ENCODE assay signal across 8 cellular contexts in genomic region chr9:129803679-129804065, GRCh38. TPM values are rescaled to one million over a fixed set of nuclear protein-coding genes. Genes with fewer than 3 reads are reported as not detected.
A peak's percentile ranks its signal among the peaks of the same experiment; 100 is the strongest.
DNase-seq lines count a peak whose midpoint lies in the region; ATAC-seq and TF ChIP-seq lines count a peak whose summit lies in the region.

No MANE protein-coding gene starts in this region.

- peak; percentile 6 for ATAC-seq in HG03025 (IDR thresholded peaks at IDR 0.05; ENCODE audit: low FRiP score, unreplicated experiment)
- ATAC-seq in upper lobe of left lung (ENCODE audit: low FRiP score in 2 of 2): no peak

- intact Hi-C loops in ascending aorta (cut with DNase I) (loop anchor here (2.0 kb wide), 1 partner anchor 21 kb away; the partner anchor contains the start of gene TOR1A), lower leg skin (cut with DNase I; ENCODE audit: low total_unique reads) (no loop called here), head of caudate nucleus (cut with DNase I) (no loop called here)

- WGBS in lower leg skin, 2 donors: 0% methylated on average over 14 of the region's 14 CpGs
- 7 to 8% methylated on average over 5 to 14 of the region's 14 CpGs for WGBS in upper lobe of left lung, 2 donors

- peak overlapping the region; percentile 75 to 85 for H3K27ac ChIP-seq in ascending aorta
- peak overlapping the region; percentile 69 to 92 (median 83) for H3K27ac ChIP-seq in upper lobe of left lung

- TF ChIP-seq CTCF in ascending aorta (IDR thresholded peaks at IDR 0.05) (no peak), lower leg skin (IDR thresholded peaks at IDR 0.05) (no peak), upper lobe of left lung (IDR thresholded peaks at IDR 0.05) (no peak)

- H3K36me3 ChIP-seq in ascending aorta: peaks cover 12 to 14% of the 10 kb centered on the region in 2 donors
- peaks cover 0 to 13% (median 8%) of the 10 kb centered on the region in 4 donors for H3K36me3 ChIP-seq in upper lobe of left lung

- H3K27me3 ChIP-seq in ascending aorta (no peaks in the 10 kb centered on the region), upper lobe of left lung (no peaks in the 10 kb centered on the region)

- DNase-seq in Caki2 (ENCODE audit: low read depth) (peak; percentile 9), ascending aorta (ENCODE audit: low spot score in 2 of 2) (no peak), lower leg skin (ENCODE audit: low spot score in 2 of 2) (no peak), upper lobe of left lung (no peak), head of caudate nucleus (no peak), iPS-NIHi7 (ENCODE audit: extremely low spot score) (no peak), HuH-7 (ENCODE audit: low spot score) (no peak)

- TF ChIP-seq EP300 in upper lobe of left lung (IDR thresholded peaks at IDR 0.05): no peak

- H3K9me3 ChIP-seq in ascending aorta (no peaks in the 10 kb centered on the region), upper lobe of left lung (no peaks in the 10 kb centered on the region)

- H3K4me1 ChIP-seq in ascending aorta (peaks cover 8 to 10% of the 10 kb centered on the region in 2 donors), upper lobe of left lung (peaks cover 10 to 30% (median 13%) of the 10 kb centered on the region in 4 donors)

- peak overlapping the region; percentile 71 to 82 for H3K4me3 ChIP-seq in ascending aorta
- peak overlapping the region; percentile 88 for H3K4me3 ChIP-seq in lower leg skin (ENCODE audit: low read depth, poor library complexity, severe bottlenecking)
- H3K4me3 ChIP-seq in upper lobe of left lung: peak overlapping the region; percentile 61 to 97 (median 87)

- in situ Hi-C loops in Caki2 (cut with HindIII; ENCODE audit: low pct_unique_long_range_greater_than_20kb, low sequenced_read_pairs): no loop called here

- no peak for TF ChIP-seq POLR2A in lower leg skin (IDR thresholded peaks at IDR 0.05)
- no peak for TF ChIP-seq POLR2A in upper lobe of left lung (IDR thresholded peaks at IDR 0.05)

RNA-seq across cellular contexts. Expression of gene TOR1B, which starts 0.7 kb away (rescaled TPM):
- 19.3 and 63.0 TPM in 2 replicates for total RNA-seq in Caki2 (2014; rRNA removed; shearing (Covaris generic); ENCODE audit: low replicate concordance)
- 51.7 TPM for total RNA-seq in ascending aorta
- total RNA-seq in lower leg skin: 10 to 100 TPM; 17.0 to 31.0 (median 22.7) TPM
- 10 to 100 TPM; 13.0 to 37.4 (median 25.0) TPM for total RNA-seq in upper lobe of left lung

RNA-seq across cellular contexts. Expression of gene TOR1A, which starts 20.3 kb away (rescaled TPM):
- 31.2 and 38.7 TPM in 2 replicates for total RNA-seq in Caki2 (2014; rRNA removed; shearing (Covaris generic); ENCODE audit: low replicate concordance)
- total RNA-seq in ascending aorta (67.7 TPM), lower leg skin (10 to 100 TPM; 26.3 to 44.7 (median 37.7) TPM), upper lobe of left lung (10 to 100 TPM; 15.6 to 56.5 (median 34.7) TPM)

RNA-seq across cellular contexts. Expression of gene C9orf78, which starts 31.4 kb away (rescaled TPM):
- 34.7 and 37.9 TPM in 2 replicates for total RNA-seq in Caki2 (2014; rRNA removed; shearing (Covaris generic); ENCODE audit: low replicate concordance)
- 19.2 TPM for total RNA-seq in ascending aorta
- total RNA-seq in lower leg skin: 100 to 1,000 TPM in 1 of 4 donors, 10 to 100 TPM in 3; 56.3 to 105 (median 61.3) TPM
- total RNA-seq in upper lobe of left lung: 10 to 100 TPM; 17.8 to 66.6 (median 36.5) TPM

RNA-seq across cellular contexts. Expression of gene USP20, which starts 31.6 kb away (rescaled TPM):
- 13.5 and 26.4 TPM in 2 replicates for total RNA-seq in Caki2 (2014; rRNA removed; shearing (Covaris generic); ENCODE audit: low replicate concordance)
- total RNA-seq in ascending aorta: 34.0 TPM
- total RNA-seq in lower leg skin: 10 to 100 TPM; 20.7 to 39.7 (median 36.1) TPM
- total RNA-seq in upper lobe of left lung: 10 to 100 TPM; 17.3 to 75.4 (median 26.2) TPM

RNA-seq across cellular contexts. Expression of gene PTGES, which starts 50.8 kb away (rescaled TPM):
- total RNA-seq in Caki2 (2014; rRNA removed; shearing (Covaris generic); ENCODE audit: low replicate concordance): 44.9 and 54.4 TPM in 2 replicates
- 8.9 TPM for total RNA-seq in ascending aorta
- total RNA-seq in lower leg skin: 10 to 100 TPM; 14.4 to 28.7 (median 23.2) TPM
- total RNA-seq in upper lobe of left lung: 1 to 10 TPM in 5 of 6 donors, under 1 TPM in 1; 0.76 to 4.2 (median 2.5) TPM
